ENCODE assay signal across 8 cellular contexts in genomic region chr17:7523033-7523432, GRCh38. TPM values are rescaled to one million over a fixed set of nuclear protein-coding genes. Genes with fewer than 3 reads are reported as not detected.
A peak's percentile ranks its signal among the peaks of the same experiment; 100 is the strongest.
DNase-seq lines count a peak whose midpoint lies in the region; ATAC-seq lines count a peak whose summit lies in the region.

No MANE protein-coding gene starts in this region.

- H3K4me1 ChIP-seq in CD4-positive, alpha-beta memory T cell (ENCODE audit: insufficient read depth, low read length) = peaks cover 4% of the 10 kb centered on the region

- H3K27ac Mint-ChIP-seq in CD4-positive, alpha-beta memory T cell = peak overlapping the region in 3 of 7 donors; percentile 17 to 57 (median 45)
- H3K27ac Mint-ChIP-seq in activated T-cell treated with anti-CD3 and anti-CD28 coated beads, Interleukin-2, amount 50 U/mL, for 24 hours = no peak overlapping the region

- ATAC-seq in left ventricle myocardium superior = peak; percentile 55
- ATAC-seq in GM21447 (IDR thresholded peaks at IDR 0.05; ENCODE audit: unreplicated experiment) = no peak
- no peak for ATAC-seq in HG03354 (IDR thresholded peaks at IDR 0.05; ENCODE audit: poor library complexity, severe bottlenecking, unreplicated experiment)

- CTCF ChIA-PET in CD4-positive, alpha-beta memory T cell (lab: Charles Lee; ENCODE audit: partially characterized antibody) = interaction anchor here (0.6 to 6.1 kb wide), 12 partner anchors 8 to 156 kb away, joined by 3 to 64 read pairs (median 4); partner anchors contain the start of gene SENP3

- H3K9me3 Mint-ChIP-seq in CD4-positive, alpha-beta memory T cell = peaks cover 0 to 8% (median 2%) of the 10 kb centered on the region in 8 donors
- H3K9me3 Mint-ChIP-seq in activated T-cell treated with anti-CD3 and anti-CD28 coated beads, Interleukin-2, amount 50 U/mL, for 24 hours = peaks cover 3% of the 10 kb centered on the region

- H3K36me3 ChIP-seq in CD4-positive, alpha-beta memory T cell (ENCODE audit: insufficient read depth, low read length) = no peaks in the 10 kb centered on the region

- no peak overlapping the region for H3K27ac ChIP-seq in CD4-positive, alpha-beta memory T cell (ENCODE audit: low read depth, low read length)

- H3K4me3 ChIP-seq in CD4-positive, alpha-beta memory T cell (ENCODE audit: low read length in 2 of 2) = no peak overlapping the region

- no peaks in the 10 kb centered on the region for H3K27me3 ChIP-seq in CD4-positive, alpha-beta memory T cell (ENCODE audit: insufficient read depth, low read length)

- intact Hi-C loops in CD4-positive, alpha-beta memory T cell (cut with micrococcal nuclease) = loop anchor here (1.0 kb wide), 1 partner anchor 38 kb away; the partner anchor contains the start of gene SENP3
- intact Hi-C loops in left ventricle myocardium superior (cut with micrococcal nuclease) = no loop called here

- H3K36me3 Mint-ChIP-seq in CD4-positive, alpha-beta memory T cell = no peaks in the 10 kb centered on the region
- H3K36me3 Mint-ChIP-seq in activated T-cell treated with anti-CD3 and anti-CD28 coated beads, Interleukin-2, amount 50 U/mL, for 24 hours (ENCODE audit: low read depth) = no peaks in the 10 kb centered on the region

- POLR2A ChIA-PET in CD4-positive, alpha-beta memory T cell (lab: Charles Lee; ENCODE audit: partially characterized antibody) = interaction anchor here (1.2 kb wide), 3 partner anchors 9 to 61 kb away, joined by 3 to 16 read pairs (median 4); partner anchors contain the start of genes MPDU1 and SENP3

- DNase-seq in CD4-positive, alpha-beta memory T cell = peak; percentile 43 to 60 (median 54)
- DNase-seq in NCI-H748 (lab: John Stamatoyannopoulos, UW; ENCODE audit: unreplicated experiment) (peak; percentile 55), left ventricle myocardium superior (peak; percentile 48), DMS79 treated with DMSO at 0.1 percent for 48 hours (lab: John Stamatoyannopoulos, UW) (no peak)
- DNase-seq in activated T-cell treated with anti-CD3 and anti-CD28 coated beads, Interleukin-2, amount 50 U/mL, for 24 hours = peak; percentile 51
- DNase-seq in stimulated activated CD4-positive, alpha-beta T cell treated with anti-CD3 and anti-CD28 coated beads, TNF-alpha, amount 100 ng/mL, for 4 hours (ENCODE audit: low read depth in 3 of 3) = peak; percentile 9 to 23 (median 18)

- no peaks in the 10 kb centered on the region for H3K9me3 ChIP-seq in CD4-positive, alpha-beta memory T cell (ENCODE audit: control insufficient read depth in 1 of 2, low read length in 2 of 2)

- H3K27me3 Mint-ChIP-seq in CD4-positive, alpha-beta memory T cell = no peaks in the 10 kb centered on the region
- no peaks in the 10 kb centered on the region for H3K27me3 Mint-ChIP-seq in activated T-cell treated with anti-CD3 and anti-CD28 coated beads, Interleukin-2, amount 50 U/mL, for 24 hours

- peaks cover 3 to 6% (median 4%) of the 10 kb centered on the region in 4 donors for H3K4me1 Mint-ChIP-seq in CD4-positive, alpha-beta memory T cell
- H3K4me1 Mint-ChIP-seq in activated T-cell treated with anti-CD3 and anti-CD28 coated beads, Interleukin-2, amount 50 U/mL, for 24 hours (ENCODE audit: low read depth) = peaks cover 3% of the 10 kb centered on the region

- peak overlapping the region in 1 of 8 donors; percentile 49 for H3K4me3 Mint-ChIP-seq in CD4-positive, alpha-beta memory T cell
- H3K4me3 Mint-ChIP-seq in activated T-cell treated with anti-CD3 and anti-CD28 coated beads, Interleukin-2, amount 50 U/mL, for 24 hours = no peak overlapping the region

RNA-seq across cellular contexts. Expression of gene TNFSF12, which starts 25.8 kb away (rescaled TPM):
- 10 to 100 TPM; 45.1 to 52.2 TPM for total RNA-seq in CD4-positive, alpha-beta memory T cell
- polyA plus RNA-seq in CD4-positive, alpha-beta memory T cell = 10 to 100 TPM; 45.8 to 72.8 TPM
- 36.9 TPM for total RNA-seq in left ventricle myocardium superior

RNA-seq across cellular contexts. Expression of gene TNFSF13, which starts 35.5 kb away (rescaled TPM):
- total RNA-seq in CD4-positive, alpha-beta memory T cell = 1 to 10 TPM; 2.9 to 3.8 TPM
- polyA plus RNA-seq in CD4-positive, alpha-beta memory T cell = under 1 TPM in 1 of 2 donors, not detected in 1; 0.68 TPM
- total RNA-seq in left ventricle myocardium superior = 8.5 TPM

RNA-seq across cellular contexts. Expression of gene SENP3, which starts 38.7 kb away (rescaled TPM):
- total RNA-seq in CD4-positive, alpha-beta memory T cell = 10 to 100 TPM; 37.7 to 40.1 TPM
- polyA plus RNA-seq in CD4-positive, alpha-beta memory T cell = 10 to 100 TPM; 13.1 to 15.5 TPM
- 32.8 TPM for total RNA-seq in left ventricle myocardium superior

RNA-seq across cellular contexts. Expression of gene POLR2A, which starts 38.9 kb away (rescaled TPM):
- 100 to 1,000 TPM; 178 to 191 TPM for total RNA-seq in CD4-positive, alpha-beta memory T cell
- 10 to 100 TPM in 1 of 2 donors, 1 to 10 TPM in 1; 8.6 to 76.2 TPM for polyA plus RNA-seq in CD4-positive, alpha-beta memory T cell
- total RNA-seq in left ventricle myocardium superior = 39.1 TPM

RNA-seq across cellular contexts. Expression of gene SLC35G6, which starts 41.8 kb away (rescaled TPM):
- not detected for total RNA-seq in CD4-positive, alpha-beta memory T cell
- not detected for polyA plus RNA-seq in CD4-positive, alpha-beta memory T cell
- not detected for total RNA-seq in left ventricle myocardium superior
